In the genomic region with DNA sequence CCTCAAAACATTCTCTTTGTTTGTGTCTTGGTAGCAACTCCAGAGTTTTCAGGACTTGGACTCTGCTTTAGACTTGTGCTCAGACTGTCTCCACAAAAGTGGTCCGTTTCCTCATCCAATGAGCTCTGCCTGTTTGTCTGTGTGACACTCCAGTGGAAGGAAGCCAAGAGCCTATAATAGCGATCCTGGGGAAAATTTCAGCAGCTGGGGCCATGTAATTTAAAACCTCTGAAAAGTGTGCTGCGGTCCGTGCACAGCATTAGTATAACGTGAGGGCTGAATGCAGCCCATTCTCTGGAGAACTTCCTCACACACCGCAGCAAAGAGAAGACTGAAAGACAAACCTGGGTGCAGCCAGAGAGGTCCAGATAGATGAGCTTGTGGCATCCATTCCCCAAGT, we compare ENCODE assay signal across 8 cellular contexts. TPM values are rescaled to one million over a fixed set of nuclear protein-coding genes. Genes with fewer than 3 reads are reported as not detected.
DNase-seq lines count a peak whose midpoint lies in the region; ATAC-seq and TF ChIP-seq lines count a peak whose summit lies in the region.

A gene with protein sequence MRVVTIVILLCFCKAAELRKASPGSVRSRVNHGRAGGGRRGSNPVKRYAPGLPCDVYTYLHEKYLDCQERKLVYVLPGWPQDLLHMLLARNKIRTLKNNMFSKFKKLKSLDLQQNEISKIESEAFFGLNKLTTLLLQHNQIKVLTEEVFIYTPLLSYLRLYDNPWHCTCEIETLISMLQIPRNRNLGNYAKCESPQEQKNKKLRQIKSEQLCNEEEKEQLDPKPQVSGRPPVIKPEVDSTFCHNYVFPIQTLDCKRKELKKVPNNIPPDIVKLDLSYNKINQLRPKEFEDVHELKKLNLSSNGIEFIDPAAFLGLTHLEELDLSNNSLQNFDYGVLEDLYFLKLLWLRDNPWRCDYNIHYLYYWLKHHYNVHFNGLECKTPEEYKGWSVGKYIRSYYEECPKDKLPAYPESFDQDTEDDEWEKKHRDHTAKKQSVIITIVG (plus strand): TSS at position 259 of the 400 bp plus-strand sequence. CDS start 20,914 bp downstream, outside the sequence.

- H3K79me2 ChIP-seq in mesendoderm (ENCODE audit: control insufficient read depth, insufficient read depth, low read length), result no peaks in the 10 kb centered on the region

- H3K4ac ChIP-seq in mesendoderm (ENCODE audit: low read depth, low read length), result no peak within 1 kb of the TSS

- no peaks in the 10 kb centered on the region for H3K27me3 ChIP-seq in mesendoderm (ENCODE audit: insufficient read depth, low read length, poor library complexity)

- no CpG with 5 or more reads among the region's 6 CpGs for WGBS in mesendoderm (ENCODE audit: extremely low coverage, insufficient coverage, low lambda C conversion rate)

- no peak within 1 kb of the TSS for H3K56ac ChIP-seq in mesendoderm (ENCODE audit: low read length)

- H3K4me3 Mint-ChIP-seq in activated T-cell treated with anti-CD3 and anti-CD28 coated beads, Interleukin-2, amount 50 U/mL, for 4 hours, result no peak within 1 kb of the TSS
- H3K4me3 Mint-ChIP-seq in activated T-cell treated with anti-CD3 and anti-CD28 coated beads, Interleukin-2, amount 50 U/mL, for 24 hours, result no peak within 1 kb of the TSS

- H2BK5ac ChIP-seq in mesendoderm (ENCODE audit: low read length), result no peak within 1 kb of the TSS

- peak; percentile 28 for DNase-seq in AG09309 (ENCODE audit: low read depth)
- peak; percentile 87 for DNase-seq in NCI-H1105 (lab: John Stamatoyannopoulos, UW)
- DNase-seq in astrocyte of the spinal cord (ENCODE audit: low read depth, low spot score), result peak; percentile 97
- DNase-seq in mesendoderm, result no peak
- DNase-seq in activated T-cell treated with anti-CD3 and anti-CD28 coated beads, Interleukin-2, amount 50 U/mL, for 4 hours, result no peak
- no peak for DNase-seq in cerebellar nuclear complex (lab: John Stamatoyannopoulos, UW)
- no peak for DNase-seq in activated T-cell treated with anti-CD3 and anti-CD28 coated beads, Interleukin-2, amount 50 U/mL, for 24 hours

- H3K4me1 Mint-ChIP-seq in activated T-cell treated with anti-CD3 and anti-CD28 coated beads, Interleukin-2, amount 50 U/mL, for 4 hours (ENCODE audit: low read depth), result no peaks in the 10 kb centered on the region
- no peaks in the 10 kb centered on the region for H3K4me1 Mint-ChIP-seq in activated T-cell treated with anti-CD3 and anti-CD28 coated beads, Interleukin-2, amount 50 U/mL, for 24 hours (ENCODE audit: low read depth)

- H4K5ac ChIP-seq in mesendoderm (ENCODE audit: low read length), result no peak within 1 kb of the TSS

- peaks cover 6% of the 10 kb centered on the region for H3K36me3 Mint-ChIP-seq in activated T-cell treated with anti-CD3 and anti-CD28 coated beads, Interleukin-2, amount 50 U/mL, for 4 hours (ENCODE audit: insufficient read depth)
- no peaks in the 10 kb centered on the region for H3K36me3 Mint-ChIP-seq in activated T-cell treated with anti-CD3 and anti-CD28 coated beads, Interleukin-2, amount 50 U/mL, for 24 hours (ENCODE audit: low read depth)

- TF ChIP-seq CTCF in AG09309 (IDR thresholded peaks at IDR 0.05; ENCODE audit: control insufficient read depth, insufficient read depth, low read depth, low read length, missing control alignments) (no peak), astrocyte of the spinal cord (IDR thresholded peaks at IDR 0.05; ENCODE audit: low read depth, low read length) (no peak)

- H3K4me1 ChIP-seq in mesendoderm (ENCODE audit: control insufficient read depth, low read depth, low read length), result peaks cover 3% of the 10 kb centered on the region

- H3K9ac ChIP-seq in mesendoderm (ENCODE audit: low read length), result no peak within 1 kb of the TSS

- H3K36me3 ChIP-seq in mesendoderm (ENCODE audit: control insufficient read depth, insufficient read depth, low read length), result no peaks in the 10 kb centered on the region

- H3K27me3 Mint-ChIP-seq in activated T-cell treated with anti-CD3 and anti-CD28 coated beads, Interleukin-2, amount 50 U/mL, for 4 hours (ENCODE audit: low read depth), result peaks cover 4% of the 10 kb centered on the region
- H3K27me3 Mint-ChIP-seq in activated T-cell treated with anti-CD3 and anti-CD28 coated beads, Interleukin-2, amount 50 U/mL, for 24 hours, result no peaks in the 10 kb centered on the region

- peak within 1 kb of the TSS; percentile 69 for H3K18ac ChIP-seq in mesendoderm (ENCODE audit: low read length)

- H3K4me3 ChIP-seq in AG09309 (ENCODE audit: control insufficient read depth, low read depth, low read length) (peak within 1 kb of the TSS; percentile 24), astrocyte of the spinal cord (ENCODE audit: low read depth, low read length) (peak within 1 kb of the TSS; percentile 72), mesendoderm (ENCODE audit: low read length) (no peak within 1 kb of the TSS)

- H3K79me1 ChIP-seq in mesendoderm (ENCODE audit: low read length), result no peaks in the 10 kb centered on the region

- peak within 1 kb of the TSS; percentile 32 for H2BK120ac ChIP-seq in mesendoderm (ENCODE audit: low read depth, low read length)

- in situ Hi-C loops in astrocyte of the spinal cord (cut with HindIII; ENCODE audit: low sequenced_read_pairs), result no loop called here

- H4K8ac ChIP-seq in mesendoderm (ENCODE audit: low read depth, low read length), result no peak within 1 kb of the TSS

- no peak for ATAC-seq in activated T-cell treated with anti-CD3 and anti-CD28 coated beads, Interleukin-2, amount 50 U/mL, for 4 hours
- ATAC-seq in GM21737 (IDR thresholded peaks at IDR 0.05; ENCODE audit: unreplicated experiment), result no peak

- no peak within 1 kb of the TSS for H2BK15ac ChIP-seq in mesendoderm (replicated peaks; ENCODE audit: low read depth)

- no peak within 1 kb of the TSS for H3K4me2 ChIP-seq in mesendoderm (ENCODE audit: low read length)

- H3K27ac Mint-ChIP-seq in activated T-cell treated with anti-CD3 and anti-CD28 coated beads, Interleukin-2, amount 50 U/mL, for 24 hours, result no peak within 1 kb of the TSS

- no peak within 1 kb of the TSS for H3K23ac ChIP-seq in mesendoderm (ENCODE audit: low read length)

- H2AK5ac ChIP-seq in mesendoderm (ENCODE audit: low read length), result no peak within 1 kb of the TSS

- H3K27ac ChIP-seq in mesendoderm (ENCODE audit: low read depth, low read length), result no peak within 1 kb of the TSS

- H3K9me3 Mint-ChIP-seq in activated T-cell treated with anti-CD3 and anti-CD28 coated beads, Interleukin-2, amount 50 U/mL, for 4 hours, result no peaks in the 10 kb centered on the region
- H3K9me3 Mint-ChIP-seq in activated T-cell treated with anti-CD3 and anti-CD28 coated beads, Interleukin-2, amount 50 U/mL, for 24 hours, result peaks cover 6% of the 10 kb centered on the region

RNA-seq across cellular contexts. Expression of the gene that starts here (rescaled TPM):
- polyA plus RNA-seq in mesendoderm (2013, experiment 1 of 2), result 5.3 TPM
- polyA plus RNA-seq in mesendoderm (2013, experiment 2 of 2), result 6.0 TPM
- under 1 TPM in 1 of 3 donors, not detected in 2; 0.14 TPM for total RNA-seq in activated T-cell treated with anti-CD3 and anti-CD28 coated beads, Interleukin-2, amount 50 U/mL, for 4 hours

Comparison
In these comparisons a context has a peak if more than half of its experiments do, and no peak if none do; other contexts are left out.
1. DNase-seq: peak in AG09309 (single experiment), NCI-H1105 (single experiment) and astrocyte of the spinal cord (single experiment); none in mesendoderm (single experiment), activated T-cell treated with anti-CD3 and anti-CD28 coated beads, Interleukin-2, amount 50 U/mL, for 4 hours (single experiment), cerebellar nuclear complex (0 of 2) and activated T-cell treated with anti-CD3 and anti-CD28 coated beads, Interleukin-2, amount 50 U/mL, for 24 hours (single experiment).